Comparison of ENCODE assay signal across 22 cellular contexts in the genomic region with DNA sequence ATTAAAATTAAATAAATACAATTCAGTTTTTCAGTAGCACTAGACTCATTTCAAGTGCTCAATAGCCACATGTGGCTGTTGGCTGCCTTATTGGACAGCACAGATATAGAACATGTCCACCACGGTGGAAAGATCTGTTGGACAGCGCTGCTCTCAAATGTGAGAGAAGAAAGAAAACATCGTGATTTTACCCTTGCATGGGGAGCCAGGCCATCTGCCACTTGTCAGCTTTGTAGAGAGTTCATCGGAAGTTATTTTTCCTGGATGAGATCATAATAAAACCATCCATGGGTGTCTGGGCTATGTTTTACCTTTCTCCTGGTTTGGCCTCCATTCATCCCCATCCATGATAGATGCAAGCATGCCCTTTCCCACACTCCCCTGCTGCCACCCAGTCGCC.
"Had no signal": no experiment of that assay in that cellular context is flagged by ENCODE, and none has a peak within 500 bp of the region (broad histone marks: within the 10 kb centered on the region; RNA-seq: fewer than 3 reads in every experiment).

No MANE protein-coding gene starts in this region.

- H3K27ac ChIP-seq: foreskin keratinocyte, left ventricle myocardium inferior, lower lobe of right lung, spleen, testis, tibial nerve, upper lobe of right lung had no signal

- H3K4me3 ChIP-seq: left ventricle myocardium inferior, lower lobe of right lung, spleen, testis, tibial nerve, upper lobe of right lung had no signal

- H3K36me3 Mint-ChIP-seq: immature natural killer cell; memory B cell; mesothelial cell of epicardium; natural killer cell; stimulated activated naive B cell treated with anti-CD40 and anti-IgM and Interleukin-4, amounts not matched to agents 10 μg/mL and 1 μg/mL and 100 μg/mL, for 72 hours had no signal

- H3K4me1 Mint-ChIP-seq: endodermal cell had no signal

- H3K4me1 ChIP-seq: foreskin keratinocyte, left ventricle myocardium inferior, lower lobe of right lung, testis, upper lobe of right lung had no signal

- H3K36me3 ChIP-seq: left ventricle myocardium inferior, lower lobe of right lung, spleen, tibial nerve, upper lobe of right lung had no signal

- H3K27ac Mint-ChIP-seq: endodermal cell; immature natural killer cell; memory B cell; mesothelial cell of epicardium; natural killer cell; stimulated activated naive B cell treated with anti-CD40 and anti-IgM and Interleukin-4, amounts not matched to agents 10 μg/mL and 1 μg/mL and 100 μg/mL, for 72 hours; stimulated activated naive CD8-positive, alpha-beta T cell treated with anti-CD3 and anti-CD28 coated beads, Interleukin-15, amount 100 ng/mL, for 72 hours had no signal

- H3K9me3 Mint-ChIP-seq: endodermal cell; immature natural killer cell; memory B cell; natural killer cell; stimulated activated naive B cell treated with anti-CD40 and anti-IgM and Interleukin-4, amounts not matched to agents 10 μg/mL and 1 μg/mL and 100 μg/mL, for 72 hours had no signal

- H3K27me3 ChIP-seq: foreskin keratinocyte, spleen, testis, tibial nerve, upper lobe of right lung had no signal

- H3K27me3 Mint-ChIP-seq: stimulated activated naive B cell treated with anti-CD40 and anti-IgM and Interleukin-4, amounts not matched to agents 10 μg/mL and 1 μg/mL and 100 μg/mL, for 72 hours; stimulated activated naive CD8-positive, alpha-beta T cell treated with anti-CD3 and anti-CD28 coated beads, Interleukin-15, amount 100 ng/mL, for 72 hours had no signal

- H3K9me3 ChIP-seq: left ventricle myocardium inferior, lower lobe of right lung, testis, tibial nerve, upper lobe of right lung had no signal

- DNase-seq: dermis blood vessel endothelial cell; effector CD4-positive, alpha-beta T cell; endodermal cell; erythroblast; foreskin keratinocyte; immature natural killer cell; left ventricle myocardium inferior; lower lobe of right lung; natural killer cell; spleen; stimulated activated CD4-positive, alpha-beta T cell treated with anti-CD3 and anti-CD28 coated beads, Interleukin-15, amount 100 ng/mL, for 24 hours; stimulated activated CD4-positive, alpha-beta T cell treated with anti-CD3 and anti-CD28 coated beads, Interleukin-2, amount 100 ng/mL, for 24 hours; stimulated activated CD4-positive, alpha-beta T cell treated with anti-CD3 and anti-CD28 coated beads, Interleukin-4, amount 100 ng/mL, for 4 hours; stimulated activated naive B cell treated with anti-CD40 and anti-IgM and Interleukin-4, amounts not matched to agents 10 μg/mL and 1 μg/mL and 100 μg/mL, for 72 hours; stimulated activated naive CD8-positive, alpha-beta T cell treated with anti-CD3 and anti-CD28 coated beads, Interleukin-15, amount 100 ng/mL, for 72 hours; testis; upper lobe of right lung had no signal

- H3K4me3 Mint-ChIP-seq: endodermal cell; immature natural killer cell; memory B cell; mesothelial cell of epicardium; natural killer cell; neural crest cell; stimulated activated naive B cell treated with anti-CD40 and anti-IgM and Interleukin-4, amounts not matched to agents 10 μg/mL and 1 μg/mL and 100 μg/mL, for 72 hours; stimulated activated naive CD8-positive, alpha-beta T cell treated with anti-CD3 and anti-CD28 coated beads, Interleukin-15, amount 100 ng/mL, for 72 hours had no signal

- ATAC-seq: foreskin keratinocyte; lower lobe of right lung; natural killer cell; sciatic nerve; stimulated activated naive B cell treated with anti-CD40 and anti-IgM and Interleukin-4, amounts not matched to agents 10 μg/mL and 1 μg/mL and 100 μg/mL, for 72 hours; stimulated activated naive CD8-positive, alpha-beta T cell treated with anti-CD3 and anti-CD28 coated beads, Interleukin-15, amount 100 ng/mL, for 72 hours; upper lobe of right lung had no signal
